15 cellular contexts compared by ENCODE assay signal in the genomic region with DNA sequence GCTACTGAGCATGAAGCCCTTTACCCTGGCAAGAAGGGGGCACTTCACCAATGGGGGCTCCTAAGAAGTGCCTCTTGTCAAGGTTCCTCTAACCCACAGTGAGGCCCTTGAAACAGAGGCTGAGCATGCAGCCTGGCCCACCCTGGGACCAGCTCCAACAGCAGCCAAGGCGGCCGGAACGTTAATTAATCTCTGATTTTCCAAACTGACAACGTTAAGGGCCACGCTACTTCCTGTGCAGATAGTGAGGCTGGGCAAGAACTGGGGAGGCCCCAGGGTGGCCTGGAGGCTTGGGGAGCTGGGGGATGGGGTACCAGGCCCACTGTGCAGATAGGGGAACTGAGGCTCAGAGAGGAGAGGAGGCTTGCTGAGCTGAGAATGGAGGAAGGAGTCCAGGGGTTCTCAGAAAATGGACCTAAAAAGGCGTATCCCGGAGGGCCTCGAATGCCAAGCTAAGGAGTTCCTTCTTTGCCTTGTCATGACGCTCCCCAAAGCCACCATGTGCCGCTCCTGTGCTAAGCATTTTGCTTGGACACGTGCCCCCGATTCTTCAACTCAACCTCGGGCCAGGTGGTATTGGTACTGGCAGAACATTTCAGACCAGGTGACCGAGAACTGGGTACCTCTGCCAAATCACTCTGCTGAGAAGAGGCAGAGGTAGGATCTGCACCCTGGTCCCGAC.
DNase-seq lines count a peak whose midpoint lies in the region; ATAC-seq, FAIRE-seq and TF ChIP-seq lines count a peak whose summit lies in the region.
"Had no signal": no experiment of that assay in that cellular context is flagged by ENCODE, and none has a peak within 500 bp of the region (broad histone marks: within the 10 kb centered on the region; RNA-seq: fewer than 3 reads in every experiment).

No MANE protein-coding gene starts in this region.

- H2BK5ac ChIP-seq in mesendoderm (ENCODE audit: low read length), result no peak overlapping the region

- H3K27me3 ChIP-seq in ACC112 (ENCODE audit: insufficient read depth, low read length), result no peaks in the 10 kb centered on the region
- no peaks in the 10 kb centered on the region for H3K27me3 ChIP-seq in PC-3 (ENCODE audit: low read length)
- H3K27me3 ChIP-seq in pancreas, result no peaks in the 10 kb centered on the region
- H3K27me3 ChIP-seq in mesendoderm (ENCODE audit: insufficient read depth, low read length, poor library complexity), result no peaks in the 10 kb centered on the region

- H3F3A ChIP-seq in PC-3 (ENCODE audit: low read length, unreplicated experiment), result no peaks in the 10 kb centered on the region

- POLR2A ChIA-PET in PC-3 (lab: Charles Lee; ENCODE audit: unreplicated experiment), result no interaction called here

- H3K9ac ChIP-seq in PC-3 (ENCODE audit: low read length), result no peak overlapping the region
- H3K9ac ChIP-seq in mesendoderm (ENCODE audit: low read length), result no peak overlapping the region

- H3K4me3 Mint-ChIP-seq in dendritic cell treated with granulocyte-macrophage colony-stimulating factor and Interleukin-4, amounts not matched to agents 40 ng/mL and 50 ng/mL, for 4 days, result no peak overlapping the region
- H3K4me3 Mint-ChIP-seq: B cell, brain had no signal

- no peak overlapping the region for H4K8ac ChIP-seq in mesendoderm (ENCODE audit: low read depth, low read length)

- peaks cover 14% of the 10 kb centered on the region; the same call in 1 of the 2 replicates for H3K36me3 ChIP-seq in ACC112 (ENCODE audit: insufficient read depth, low read length)
- no peaks in the 10 kb centered on the region; the same call in 1 of the 2 replicates for H3K36me3 ChIP-seq in PC-3 (ENCODE audit: low read depth, low read length)
- H3K36me3 ChIP-seq in pancreas, result no peaks in the 10 kb centered on the region
- no peaks in the 10 kb centered on the region for H3K36me3 ChIP-seq in mesendoderm (ENCODE audit: control insufficient read depth, insufficient read depth, low read length)

- no peaks in the 10 kb centered on the region for H3K9me3 Mint-ChIP-seq in dendritic cell treated with granulocyte-macrophage colony-stimulating factor and Interleukin-4, amounts not matched to agents 40 ng/mL and 50 ng/mL, for 4 days
- H3K9me3 Mint-ChIP-seq: brain had no signal

- no TSS peak for BruUV-seq in PC-3 (replicated peaks; lab: Mats Ljungman, UMichigan)

- no peaks in the 10 kb centered on the region for H3K9me2 ChIP-seq in PC-3 (replicated peaks; ENCODE audit: low read length)

- ATAC-seq in PC-3 (no peak), pancreas (peak in 3 of 4 donors; percentile 11 to 29 (median 11))
- ATAC-seq: activated CD4-positive, CD25-positive, alpha-beta regulatory T cell treated with anti-CD3 and anti-CD28 coated beads, Interleukin-2, amount 50 U/mL, for 24 hours had no signal

- intact Hi-C loops in PC-3 (cut with micrococcal nuclease) (loop anchor here (5.0 kb wide), 1 partner anchor 47 kb away; no protein-coding TSS in a partner anchor), pancreas (cut with DNase I) (no loop called here)
- intact Hi-C loops in dendritic cell treated with granulocyte-macrophage colony-stimulating factor and Interleukin-4, amounts not matched to agents 40 ng/mL and 50 ng/mL, for 4 days (cut with micrococcal nuclease), result no loop called here

- H3K4me3 ChIP-seq in ACC112 (ENCODE audit: low read depth, low read length) (no peak overlapping the region), PC-3 (ENCODE audit: low read length) (no peak overlapping the region), pancreas (peak overlapping the region in 1 of 4 donors; percentile 7), mesendoderm (ENCODE audit: low read length) (no peak overlapping the region)
- H3K4me3 ChIP-seq: SK-N-MC had no signal

- H3K27ac ChIP-seq in ACC112 (ENCODE audit: low read depth, low read length), result peak overlapping the region; percentile 92
- H3K27ac ChIP-seq in PC-3 (ENCODE audit: low read length), result no peak overlapping the region
- H3K27ac ChIP-seq in pancreas, result peak overlapping the region; percentile 25 to 95 (median 68)
- H3K27ac ChIP-seq in mesendoderm (ENCODE audit: low read depth, low read length), result no peak overlapping the region
- H3K27ac ChIP-seq: SK-N-MC had no signal

- CTCF ChIA-PET in PC-3 (lab: Charles Lee), result no interaction called here

- no peaks in the 10 kb centered on the region for H3K27me3 Mint-ChIP-seq in dendritic cell treated with granulocyte-macrophage colony-stimulating factor and Interleukin-4, amounts not matched to agents 40 ng/mL and 50 ng/mL, for 4 days
- H3K27me3 Mint-ChIP-seq: brain had no signal

- peaks cover 83% of the 10 kb centered on the region for H3K4me1 ChIP-seq in ACC112 (ENCODE audit: control insufficient read depth, insufficient read depth, low read length, unreplicated experiment)
- peaks cover 54% of the 10 kb centered on the region for H3K4me1 ChIP-seq in PC-3 (ENCODE audit: insufficient read depth, low read length)
- H3K4me1 ChIP-seq in pancreas, result peaks cover 70 to 78% (median 75%) of the 10 kb centered on the region in 3 donors
- H3K4me1 ChIP-seq in mesendoderm (ENCODE audit: control insufficient read depth, low read depth, low read length), result no peaks in the 10 kb centered on the region

- H2AK5ac ChIP-seq in mesendoderm (ENCODE audit: low read length), result no peak overlapping the region

- no peak overlapping the region for H3K18ac ChIP-seq in mesendoderm (ENCODE audit: low read length)

- TF ChIP-seq CTCF in PC-3 (conservative IDR thresholded peaks at IDR 0.05; ENCODE audit: low read depth, low read length), result no peak
- no peak for TF ChIP-seq CTCF in pancreas (IDR thresholded peaks at IDR 0.05)

- no peak overlapping the region for H3K4ac ChIP-seq in mesendoderm (ENCODE audit: low read depth, low read length)

- H3K4me1 Mint-ChIP-seq in dendritic cell treated with granulocyte-macrophage colony-stimulating factor and Interleukin-4, amounts not matched to agents 40 ng/mL and 50 ng/mL, for 4 days (ENCODE audit: low read depth), result peaks cover 93% of the 10 kb centered on the region
- H3K4me1 Mint-ChIP-seq: B cell had no signal

- peaks cover 31% of the 10 kb centered on the region for H3K79me1 ChIP-seq in mesendoderm (ENCODE audit: low read length)

- H3K27ac Mint-ChIP-seq in dendritic cell treated with granulocyte-macrophage colony-stimulating factor and Interleukin-4, amounts not matched to agents 40 ng/mL and 50 ng/mL, for 4 days, result peak overlapping the region; percentile 34
- H3K27ac Mint-ChIP-seq: B cell, brain had no signal

- H3K36me3 Mint-ChIP-seq in dendritic cell treated with granulocyte-macrophage colony-stimulating factor and Interleukin-4, amounts not matched to agents 40 ng/mL and 50 ng/mL, for 4 days (ENCODE audit: low read depth), result peaks cover 95% of the 10 kb centered on the region
- H3K36me3 Mint-ChIP-seq: brain had no signal

- no peak overlapping the region for H3K56ac ChIP-seq in mesendoderm (ENCODE audit: low read length)

- H2BK120ac ChIP-seq in mesendoderm (ENCODE audit: low read depth, low read length), result no peak overlapping the region

- H2AFZ ChIP-seq in ACC112 (ENCODE audit: low read length, unreplicated experiment) (no peak overlapping the region), PC-3 (ENCODE audit: low read length) (no peak overlapping the region)

- 17 to 24% methylated on average over 15 of the region's 15 CpGs for WGBS in pancreas, 2 donors
- WGBS in mesendoderm (ENCODE audit: extremely low coverage, insufficient coverage, low lambda C conversion rate), result no CpG with 5 or more reads among the region's 15 CpGs

- FAIRE-seq in pancreas (lab: Jason Lieb, UNC), result no peak
- FAIRE-seq: G401.6 had no signal

- no peak overlapping the region for H4K5ac ChIP-seq in mesendoderm (ENCODE audit: low read length)

- DNase-seq in PC-3, result no peak
- DNase-seq in pancreas, result peak in 4 of 6 donors; percentile 61 to 77 (median 72)
- no peak for DNase-seq in AG20443 (ENCODE audit: low spot score)
- DNase-seq in NCI-H1694 treated with DMSO at 0.1 percent for 48 hours (lab: John Stamatoyannopoulos, UW), result no peak
- DNase-seq in mesendoderm, result no peak
- DNase-seq in mesenteric fat pad (ENCODE audit: low spot score), result no peak
- DNase-seq: activated T-cell treated with anti-CD3 and anti-CD28 coated beads, Interleukin-2, amount 50 U/mL, for 48 hours; NCI-H2029 treated with DMSO at 0.1 percent for 48 hours had no signal

- peak overlapping the region; percentile 5; the same call in 1 of the 2 replicates for H3K4me2 ChIP-seq in PC-3 (ENCODE audit: low read length)
- H3K4me2 ChIP-seq in mesendoderm (ENCODE audit: low read length), result no peak overlapping the region

- H3K23ac ChIP-seq in mesendoderm (ENCODE audit: low read length), result no peak overlapping the region

- peaks cover 39% of the 10 kb centered on the region; the same call in 1 of the 2 replicates for H4K20me1 ChIP-seq in PC-3 (ENCODE audit: low read length)

- H2BK15ac ChIP-seq in mesendoderm (replicated peaks; ENCODE audit: low read depth), result no peak overlapping the region

- H3K9me3 ChIP-seq in PC-3 (ENCODE audit: low read length) (no peaks in the 10 kb centered on the region), pancreas (no peaks in the 10 kb centered on the region)

- H3K79me2 ChIP-seq in ACC112 (ENCODE audit: control insufficient read depth, insufficient read depth, low read length, unreplicated experiment) (peaks cover 94% of the 10 kb centered on the region), PC-3 (ENCODE audit: low read length) (peaks cover 97% of the 10 kb centered on the region), mesendoderm (ENCODE audit: control insufficient read depth, insufficient read depth, low read length) (peaks cover 19% of the 10 kb centered on the region)

Comparison
In these comparisons a context has a peak if more than half of its experiments do, and no peak if none do; other contexts are left out.
1. H3K27ac ChIP-seq: peak in ACC112 (single experiment) and pancreas (4 of 4); none in PC-3 (single experiment) and mesendoderm (single experiment).
2. DNase-seq: peak in pancreas (4 of 6); none in PC-3 (single experiment), AG20443 (single experiment), NCI-H1694 treated with DMSO at 0.1 percent for 48 hours (single experiment), mesendoderm (single experiment) and mesenteric fat pad (single experiment).